Comparison of ENCODE assay signal across 14 cellular contexts in genomic region chr9:131666779-131667178, GRCh38.
DNase-seq lines count a peak whose midpoint lies in the region; ATAC-seq and TF ChIP-seq lines count a peak whose summit lies in the region.
"Had no signal": no experiment of that assay in that cellular context is flagged by ENCODE, and none has a peak within 500 bp of the region (broad histone marks: within the 10 kb centered on the region; RNA-seq: fewer than 3 reads in every experiment).

No MANE protein-coding gene starts in this region.

- dilution Hi-C loops in IMR-90 (cut with HindIII; ENCODE audit: low sequenced_read_pairs, unreplicated experiment): no loop called here

- TF ChIP-seq CTCF in IMR-90 (conservative IDR thresholded peaks at IDR 0.05; ENCODE audit: low read depth, low read length): no peak
- TF ChIP-seq CTCF in MM.1S (IDR thresholded peaks at IDR 0.05; ENCODE audit: low read length): no peak

- H3K36me3 Mint-ChIP-seq in CD4-positive, CD25-positive, alpha-beta regulatory T cell: peaks cover 7% of the 10 kb centered on the region

- H3K4me3 ChIP-seq in CD4-positive, CD25-positive, alpha-beta regulatory T cell (ENCODE audit: low read depth, low read length): peak overlapping the region; percentile 31
- H3K4me3 ChIP-seq in IMR-90 (ENCODE audit: insufficient read depth, low read depth, low read length) (no peak overlapping the region), MM.1S (ENCODE audit: low read length) (no peak overlapping the region)

- TF ChIP-seq RAD21 in IMR-90 (IDR thresholded peaks at IDR 0.05; ENCODE audit: low read length): no peak

- CTCF ChIA-PET in IMR-90 (lab: Yijun Ruan, JAX): no interaction called here

- H2BK120ac ChIP-seq in IMR-90 (ENCODE audit: low read depth, low read length): no peak overlapping the region

- H2AK9ac ChIP-seq in IMR-90 (replicated peaks; ENCODE audit: low read depth, low read length, poor library complexity): no peak overlapping the region

- H3K27me3 Mint-ChIP-seq in CD4-positive, CD25-positive, alpha-beta regulatory T cell: no peaks in the 10 kb centered on the region

- H3K4me3 Mint-ChIP-seq in CD4-positive, CD25-positive, alpha-beta regulatory T cell: peak overlapping the region; percentile 5 to 74 (median 40)
- H3K4me3 Mint-ChIP-seq: nephron, WTC11 had no signal

- H3F3A ChIP-seq in MM.1S (ENCODE audit: insufficient read depth, low read length): no peaks in the 10 kb centered on the region; the same call in 1 of the 2 replicates

- H2BK20ac ChIP-seq in IMR-90 (ENCODE audit: low read depth, low read length): no peak overlapping the region

- H3K9me2 ChIP-seq in MM.1S (replicated peaks; ENCODE audit: insufficient read depth, low read length): no peaks in the 10 kb centered on the region

- H4K91ac ChIP-seq in IMR-90 (ENCODE audit: insufficient read depth, low read depth, low read length): no peak overlapping the region

- in situ Hi-C loops in IMR-90 (cut with MboI; ENCODE audit: low sequenced_read_pairs): no loop called here

- BruUV-seq in IMR-90 (replicated peaks; lab: Mats Ljungman, UMichigan): no TSS peak

- H3K18ac ChIP-seq in IMR-90 (ENCODE audit: low read depth, low read length): no peak overlapping the region

- H3K79me1 ChIP-seq in IMR-90 (ENCODE audit: low read depth in 1 of 2, low read length in 2 of 2): peaks cover 52 to 81% of the 10 kb centered on the region in 2 experiments

- ATAC-seq in CD4-positive, CD25-positive, alpha-beta regulatory T cell (ENCODE audit: low read depth in 2 of 2): no peak
- ATAC-seq in IMR-90 (ENCODE audit: low read depth) (no peak), GM19397 (IDR thresholded peaks at IDR 0.05; ENCODE audit: unreplicated experiment) (no peak), GM21390 (IDR thresholded peaks at IDR 0.05; ENCODE audit: unreplicated experiment) (no peak)
- ATAC-seq: left colon, WTC11 had no signal

- no peak overlapping the region; the same call in 2 of the 3 replicates for H2BK15ac ChIP-seq in IMR-90 (ENCODE audit: low read depth, low read length)

- H3K27ac ChIP-seq in CD4-positive, CD25-positive, alpha-beta regulatory T cell (ENCODE audit: insufficient read depth, low read length, poor library complexity, severe bottlenecking): peak overlapping the region; percentile 95
- no peak overlapping the region for H3K27ac ChIP-seq in IMR-90 (ENCODE audit: insufficient read depth, low read length)
- H3K27ac ChIP-seq in MM.1S (ENCODE audit: low read length): no peak overlapping the region
- H3K27ac ChIP-seq: epithelial cell of prostate had no signal

- H2BK5ac ChIP-seq in IMR-90 (ENCODE audit: low read depth, low read length, poor library complexity, severe bottlenecking): no peak overlapping the region

- no peak overlapping the region for H2AFZ ChIP-seq in IMR-90 (replicated peaks; ENCODE audit: low read length, poor library complexity)
- H2AFZ ChIP-seq in MM.1S (ENCODE audit: low read length): no peak overlapping the region

- H3K9me3 ChIP-seq in CD4-positive, CD25-positive, alpha-beta regulatory T cell (ENCODE audit: control insufficient read depth in 2 of 2, low read length in 2 of 2): no peaks in the 10 kb centered on the region
- no peaks in the 10 kb centered on the region for H3K9me3 ChIP-seq in IMR-90 (ENCODE audit: control insufficient read depth, insufficient read depth, low read length)
- H3K9me3 ChIP-seq in MM.1S (replicated peaks; ENCODE audit: insufficient read depth, low read length): no peaks in the 10 kb centered on the region

- intact Hi-C loops in IMR-90 (cut with micrococcal nuclease): no loop called here

- H3K4ac ChIP-seq in IMR-90 (ENCODE audit: low read depth, low read length): no peak overlapping the region

- H3K9me1 ChIP-seq in IMR-90 (ENCODE audit: insufficient read depth, low read length): peaks cover 35% of the 10 kb centered on the region

- H3K27me3 ChIP-seq in CD4-positive, CD25-positive, alpha-beta regulatory T cell (ENCODE audit: control insufficient read depth, insufficient read depth, low read length): no peaks in the 10 kb centered on the region
- H3K27me3 ChIP-seq in IMR-90 (ENCODE audit: control insufficient read depth, insufficient read depth, low read length): no peaks in the 10 kb centered on the region
- no peaks in the 10 kb centered on the region for H3K27me3 ChIP-seq in MM.1S (replicated peaks; ENCODE audit: insufficient read depth, low read length)

- H4K5ac ChIP-seq in IMR-90 (ENCODE audit: low read depth, low read length): no peak overlapping the region

- no peak overlapping the region for H3K4me2 ChIP-seq in IMR-90 (ENCODE audit: low read depth, low read length)
- H3K4me2 ChIP-seq in MM.1S (ENCODE audit: low read depth, low read length): no peak overlapping the region

- H3K23ac ChIP-seq in IMR-90 (ENCODE audit: low read depth, low read length): no peak overlapping the region

- H4K20me1 ChIP-seq in IMR-90 (ENCODE audit: insufficient read depth, low read length) (peaks cover 52% of the 10 kb centered on the region), MM.1S (ENCODE audit: insufficient read depth, low read length) (peaks cover 17% of the 10 kb centered on the region)

- peaks cover 99% of the 10 kb centered on the region for H3K79me2 ChIP-seq in MM.1S (ENCODE audit: low read length)

- peak overlapping the region; percentile 91 to 97 (median 93) for H3K27ac Mint-ChIP-seq in CD4-positive, CD25-positive, alpha-beta regulatory T cell
- H3K27ac Mint-ChIP-seq: nephron, WTC11 had no signal

- H3K4me1 Mint-ChIP-seq in CD4-positive, CD25-positive, alpha-beta regulatory T cell: peaks cover 67 to 94% (median 78%) of the 10 kb centered on the region in 4 donors

- no peaks in the 10 kb centered on the region for H3K36me3 ChIP-seq in CD4-positive, CD25-positive, alpha-beta regulatory T cell (ENCODE audit: control insufficient read depth, insufficient read depth, low read length)
- H3K36me3 ChIP-seq in IMR-90 (ENCODE audit: control insufficient read depth, insufficient read depth, low read length) (no peaks in the 10 kb centered on the region), MM.1S (replicated peaks; ENCODE audit: insufficient read depth, low read length) (no peaks in the 10 kb centered on the region)

- H3K4me1 ChIP-seq in CD4-positive, CD25-positive, alpha-beta regulatory T cell (ENCODE audit: control insufficient read depth, insufficient read depth, low read length, poor library complexity, severe bottlenecking): peaks cover 81% of the 10 kb centered on the region
- H3K4me1 ChIP-seq in IMR-90 (ENCODE audit: control insufficient read depth, insufficient read depth, low read length) (peaks cover 21% of the 10 kb centered on the region), MM.1S (ENCODE audit: low read length) (peaks cover 4% of the 10 kb centered on the region; the same call in 1 of the 2 replicates)

- DNase-seq in CD4-positive, CD25-positive, alpha-beta regulatory T cell: peak in 2 of 3 donors; percentile 28 to 64
- DNase-seq in IMR-90 (no peak), mesenteric fat pad (ENCODE audit: low spot score) (peak; percentile 49), MV-4-11 (lab: John Stamatoyannopoulos, UW) (no peak), MM.1S (no peak)
- peak; percentile 73 for DNase-seq in activated effector memory CD4-positive, alpha-beta T cell treated with anti-CD3 and anti-CD28 coated beads, Interleukin-2, amount 50 U/mL, for 16 hours
- DNase-seq: H7, left colon, retina had no signal

- TF ChIP-seq POLR2A in IMR-90 (IDR thresholded peaks at IDR 0.05; ENCODE audit: low read depth, low read length): no peak

- H3K9ac ChIP-seq in IMR-90 (ENCODE audit: low read depth, low read length) (no peak overlapping the region), MM.1S (ENCODE audit: low read length) (no peak overlapping the region)

- H3K56ac ChIP-seq in IMR-90 (ENCODE audit: extremely low read depth, insufficient read depth, low read length): no peak overlapping the region

- no peaks in the 10 kb centered on the region for H3K9me3 Mint-ChIP-seq in CD4-positive, CD25-positive, alpha-beta regulatory T cell

- WGBS in IMR-90 (ENCODE audit: extremely low coverage in 2 of 2, insufficient read length in 1 of 2), 2 experiments: 100% methylated on average over 3 of the region's 8 CpGs; no CpG with 5 or more reads in 1 of the 2 experiments

- no peak overlapping the region for H3K14ac ChIP-seq in IMR-90 (replicated peaks; ENCODE audit: low read depth, low read length)

- no peak overlapping the region for H4K8ac ChIP-seq in IMR-90 (ENCODE audit: low read depth in 2 of 2, low read length in 2 of 2)

- peak overlapping the region; percentile 29; the same call in 1 of the 2 replicates for H2AK5ac ChIP-seq in IMR-90 (ENCODE audit: low read depth, low read length)

- POLR2A ChIA-PET in IMR-90 (lab: Charles Lee; ENCODE audit: unreplicated experiment): no interaction called here

TF ChIP-seq in IMR-90, 13 proteins besides CTCF, POLR2A, EP300 and RAD21 (continues in another document):
- no peak for TF ChIP-seq BHLHE40 (IDR thresholded peaks at IDR 0.05; ENCODE audit: low read depth, low read length)
- no peak for TF ChIP-seq CHD1 (IDR thresholded peaks at IDR 0.05; ENCODE audit: low read depth, low read length)
- no peak for TF ChIP-seq ELK1 (IDR thresholded peaks at IDR 0.05; ENCODE audit: borderline replicate concordance, low read depth, low read length)
- no peak for TF ChIP-seq MAFK (IDR thresholded peaks at IDR 0.05; ENCODE audit: low read depth, low read length)
- TF ChIP-seq, protein P1, sequence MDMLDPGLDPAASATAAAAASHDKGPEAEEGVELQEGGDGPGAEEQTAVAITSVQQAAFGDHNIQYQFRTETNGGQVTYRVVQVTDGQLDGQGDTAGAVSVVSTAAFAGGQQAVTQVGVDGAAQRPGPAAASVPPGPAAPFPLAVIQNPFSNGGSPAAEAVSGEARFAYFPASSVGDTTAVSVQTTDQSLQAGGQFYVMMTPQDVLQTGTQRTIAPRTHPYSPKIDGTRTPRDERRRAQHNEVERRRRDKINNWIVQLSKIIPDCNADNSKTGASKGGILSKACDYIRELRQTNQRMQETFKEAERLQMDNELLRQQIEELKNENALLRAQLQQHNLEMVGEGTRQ (IDR thresholded peaks at IDR 0.05; ENCODE audit: low read depth, low read length): no peak
- TF ChIP-seq MXI1 (IDR thresholded peaks at IDR 0.05; ENCODE audit: borderline replicate concordance, low read depth, low read length): no peak
- no peak for TF ChIP-seq CEBPB (IDR thresholded peaks at IDR 0.05; ENCODE audit: low read depth, low read length)
- TF ChIP-seq MAZ (IDR thresholded peaks at IDR 0.05; ENCODE audit: borderline replicate concordance, low read depth, low read length): no peak
- TF ChIP-seq NFE2L2 (IDR thresholded peaks at IDR 0.05; ENCODE audit: low read depth, low read length): no peak
- no peak for TF ChIP-seq RCOR1 (IDR thresholded peaks at IDR 0.05; ENCODE audit: insufficient replicate concordance, low read length)

Comparison
In these comparisons a context has a peak if more than half of its experiments do, and no peak if none do; other contexts are left out.
1. DNase-seq: peak in CD4-positive, CD25-positive, alpha-beta regulatory T cell (2 of 3), activated effector memory CD4-positive, alpha-beta T cell treated with anti-CD3 and anti-CD28 coated beads, Interleukin-2, amount 50 U/mL, for 16 hours (single experiment) and mesenteric fat pad (single experiment); none in IMR-90 (single experiment), MV-4-11 (single experiment) and MM.1S (single experiment).